In the genomic region with DNA sequence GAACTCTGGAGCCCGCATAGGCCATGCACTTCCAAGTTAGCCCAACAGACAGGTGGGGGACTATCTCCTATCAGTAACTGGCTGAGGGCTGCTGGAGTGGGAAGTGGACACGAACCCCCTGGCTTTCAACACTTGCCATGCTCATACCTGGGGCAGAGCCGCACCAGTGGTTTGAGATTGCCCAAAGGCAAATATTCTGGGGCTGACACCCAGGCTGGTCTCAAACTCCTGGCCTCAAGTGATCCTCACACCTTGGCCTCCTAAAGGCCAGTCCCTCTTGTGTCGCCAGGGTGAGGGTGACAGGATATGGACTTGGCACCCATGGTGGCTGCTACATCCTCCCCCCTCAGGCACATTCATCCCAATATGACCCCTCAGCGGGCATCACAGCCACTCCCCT, we compare ENCODE assay signal across 1 cellular context.
TF ChIP-seq lines count a peak whose summit lies in the region.

No MANE protein-coding gene starts in this region.

TF ChIP-seq in HCT116, 20 proteins besides CTCF, POLR2A, EP300 and RAD21 (continued from another document):
- TF ChIP-seq FOSL1 (IDR thresholded peaks at IDR 0.05; ENCODE audit: low read depth) = no peak
- no peak for TF ChIP-seq ZFX (IDR thresholded peaks at IDR 0.05)
- TF ChIP-seq ZNF274 (IDR thresholded peaks at IDR 0.05; ENCODE audit: low read depth, low read length) = no peak
- no peak for TF ChIP-seq MAX (IDR thresholded peaks at IDR 0.05)
- TF ChIP-seq EGR1 (IDR thresholded peaks at IDR 0.05; ENCODE audit: low read depth) = no peak
- TF ChIP-seq POLR2AphosphoS5 (IDR thresholded peaks at IDR 0.05; ENCODE audit: low read depth, low read length) = no peak
- TF ChIP-seq TCF7L2 (IDR thresholded peaks at IDR 0.05; ENCODE audit: borderline replicate concordance, extremely low read depth, insufficient read depth, insufficient read length) = no peak
TF ChIP-seq in HCT116: peak in this region for 0.
